Comparison of ENCODE assay signal across 3 cellular contexts in the genomic region with DNA sequence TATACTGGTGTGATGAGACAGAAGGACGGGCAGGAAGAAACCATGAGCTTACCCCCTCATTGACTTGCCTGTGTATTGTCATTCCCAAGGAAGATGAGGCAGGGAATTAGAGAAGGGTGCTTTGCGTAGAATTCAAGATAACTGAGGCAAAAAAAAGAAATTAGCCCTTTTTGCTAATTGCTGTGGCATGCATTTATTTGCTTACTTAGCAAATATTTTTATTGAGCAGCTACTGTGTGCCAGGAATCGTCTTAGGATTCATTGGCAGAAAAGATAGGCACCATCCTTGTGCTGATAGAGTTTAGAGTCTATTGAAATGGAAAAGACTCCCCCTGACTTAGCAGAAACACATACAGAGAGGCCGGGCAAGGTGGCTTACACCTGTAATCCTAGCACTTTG.
TF ChIP-seq lines count a peak whose summit lies in the region.

No MANE protein-coding gene starts in this region.

TF ChIP-seq in A549, 52 proteins besides CTCF, POLR2A, EP300 and RAD21:
- no peak for TF ChIP-seq FOSB (CRISPR knock-in tag; IDR thresholded peaks at IDR 0.05)
- TF ChIP-seq MAFK (IDR thresholded peaks at IDR 0.05; ENCODE audit: partially characterized antibody): peak; percentile 33
TF ChIP-seq in A549: peak in this region for 1.

TF ChIP-seq in IMR-90, 13 proteins besides CTCF, POLR2A, EP300 and RAD21:
- TF ChIP-seq MAFK (IDR thresholded peaks at IDR 0.05; ENCODE audit: low read depth, low read length): peak; percentile 65
- TF ChIP-seq, protein P1, sequence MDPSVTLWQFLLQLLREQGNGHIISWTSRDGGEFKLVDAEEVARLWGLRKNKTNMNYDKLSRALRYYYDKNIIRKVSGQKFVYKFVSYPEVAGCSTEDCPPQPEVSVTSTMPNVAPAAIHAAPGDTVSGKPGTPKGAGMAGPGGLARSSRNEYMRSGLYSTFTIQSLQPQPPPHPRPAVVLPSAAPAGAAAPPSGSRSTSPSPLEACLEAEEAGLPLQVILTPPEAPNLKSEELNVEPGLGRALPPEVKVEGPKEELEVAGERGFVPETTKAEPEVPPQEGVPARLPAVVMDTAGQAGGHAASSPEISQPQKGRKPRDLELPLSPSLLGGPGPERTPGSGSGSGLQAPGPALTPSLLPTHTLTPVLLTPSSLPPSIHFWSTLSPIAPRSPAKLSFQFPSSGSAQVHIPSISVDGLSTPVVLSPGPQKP (IDR thresholded peaks at IDR 0.05; ENCODE audit: borderline replicate concordance, low read depth, low read length): no peak

TF ChIP-seq in K562, 482 proteins besides CTCF, POLR2A, EP300 and RAD21:
- TF ChIP-seq, protein P2, sequence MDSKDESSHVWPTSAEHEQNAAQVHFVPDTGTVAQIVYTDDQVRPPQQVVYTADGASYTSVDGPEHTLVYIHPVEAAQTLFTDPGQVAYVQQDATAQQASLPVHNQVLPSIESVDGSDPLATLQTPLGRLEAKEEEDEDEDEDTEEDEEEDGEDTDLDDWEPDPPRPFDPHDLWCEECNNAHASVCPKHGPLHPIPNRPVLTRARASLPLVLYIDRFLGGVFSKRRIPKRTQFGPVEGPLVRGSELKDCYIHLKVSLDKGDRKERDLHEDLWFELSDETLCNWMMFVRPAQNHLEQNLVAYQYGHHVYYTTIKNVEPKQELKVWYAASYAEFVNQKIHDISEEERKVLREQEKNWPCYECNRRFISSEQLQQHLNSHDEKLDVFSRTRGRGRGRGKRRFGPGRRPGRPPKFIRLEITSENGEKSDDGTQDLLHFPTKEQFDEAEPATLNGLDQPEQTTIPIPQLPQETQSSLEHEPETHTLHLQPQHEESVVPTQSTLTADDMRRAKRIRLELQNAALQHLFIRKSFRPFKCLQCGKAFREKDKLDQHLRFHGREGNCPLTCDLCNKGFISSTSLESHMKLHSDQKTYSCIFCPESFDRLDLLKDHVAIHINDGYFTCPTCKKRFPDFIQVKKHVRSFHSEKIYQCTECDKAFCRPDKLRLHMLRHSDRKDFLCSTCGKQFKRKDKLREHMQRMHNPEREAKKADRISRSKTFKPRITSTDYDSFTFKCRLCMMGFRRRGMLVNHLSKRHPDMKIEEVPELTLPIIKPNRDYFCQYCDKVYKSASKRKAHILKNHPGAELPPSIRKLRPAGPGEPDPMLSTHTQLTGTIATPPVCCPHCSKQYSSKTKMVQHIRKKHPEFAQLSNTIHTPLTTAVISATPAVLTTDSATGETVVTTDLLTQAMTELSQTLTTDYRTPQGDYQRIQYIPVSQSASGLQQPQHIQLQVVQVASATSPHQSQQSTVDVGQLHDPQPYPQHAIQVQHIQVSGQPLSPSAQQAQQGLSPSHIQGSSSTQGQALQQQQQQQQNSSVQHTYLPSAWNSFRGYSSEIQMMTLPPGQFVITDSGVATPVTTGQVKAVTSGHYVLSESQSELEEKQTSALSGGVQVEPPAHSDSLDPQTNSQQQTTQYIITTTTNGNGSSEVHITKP (IDR thresholded peaks at IDR 0.05; ENCODE audit: partially characterized antibody): no peak
- TF ChIP-seq MAFF (IDR thresholded peaks at IDR 0.05; ENCODE audit: low read length) (peak; percentile 76), ZNF316 (IDR thresholded peaks at IDR 0.05) (peak; percentile 85), MAFG (tag; conservative IDR thresholded peaks at IDR 0.05) (peak; percentile 66), C11orf30 (IDR thresholded peaks at IDR 0.05; ENCODE audit: low read depth) (peak; percentile 67), MAFK (IDR thresholded peaks at IDR 0.05; ENCODE audit: low read length) (peak; percentile 77), SMARCA4 (IDR thresholded peaks at IDR 0.05) (no peak), NR2F6 (CRISPR knock-in tag; IDR thresholded peaks at IDR 0.05) (no peak)
- TF ChIP-seq, protein P3, sequence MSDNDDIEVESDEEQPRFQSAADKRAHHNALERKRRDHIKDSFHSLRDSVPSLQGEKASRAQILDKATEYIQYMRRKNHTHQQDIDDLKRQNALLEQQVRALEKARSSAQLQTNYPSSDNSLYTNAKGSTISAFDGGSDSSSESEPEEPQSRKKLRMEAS (CRISPR knock-in tag; IDR thresholded peaks at IDR 0.05): no peak
